In genomic region chr19:29636553-29637325, GRCh38 we compare ENCODE assay signal across 21 cellular contexts. TPM values are rescaled to one million over a fixed set of nuclear protein-coding genes. Genes with fewer than 3 reads are reported as not detected.
A peak's percentile ranks its signal among the peaks of the same experiment; 100 is the strongest.
DNase-seq lines count a peak whose midpoint lies in the region; ATAC-seq and TF ChIP-seq lines count a peak whose summit lies in the region.
"Had no signal": no experiment of that assay in that cellular context is flagged by ENCODE, and none has a peak within 500 bp of the region (broad histone marks: within the 10 kb centered on the region; RNA-seq: fewer than 3 reads in every experiment).

No MANE protein-coding gene starts in this region.

- no peaks in the 10 kb centered on the region for H3K36me3 ChIP-seq in lower lobe of right lung
- H3K36me3 ChIP-seq: HAP-1 had no signal

- H3K27me3 ChIP-seq in lower lobe of right lung (ENCODE audit: low read depth) = no peaks in the 10 kb centered on the region

- H3K36me3 Mint-ChIP-seq in T-helper 17 cell (ENCODE audit: low read depth) = no peaks in the 10 kb centered on the region
- H3K36me3 Mint-ChIP-seq in activated T-helper 2 cell treated with anti-CD3 and anti-CD28 coated beads, Interferon-gamma antibody, Interleukin-2, Interleukin-4, amounts not matched to agents 10 μg/mL and 5 μg/mL and 100 μg/mL, durations not matched to agents 14 hours and 24 hours and 36 hours (ENCODE audit: low read depth) = no peaks in the 10 kb centered on the region

- peak; percentile 30 for DNase-seq in EH (ENCODE audit: low read depth)
- no peak for DNase-seq in T-helper 17 cell
- DNase-seq in lower lobe of right lung = peak; percentile 18
- no peak for DNase-seq in activated T-cell treated with anti-CD3 and anti-CD28 coated beads for 4 hours
- DNase-seq in activated T-helper 2 cell treated with anti-CD3 and anti-CD28 coated beads, Interferon-gamma antibody, Interleukin-2, Interleukin-4, amounts not matched to agents 10 μg/mL and 5 μg/mL and 100 μg/mL, durations not matched to agents 14 hours and 24 hours and 36 hours (ENCODE audit: low spot score) = no peak
- DNase-seq in substantia nigra (lab: John Stamatoyannopoulos, UW) = no peak
- DNase-seq: ACHN; Caco-2; CD4-positive, alpha-beta T cell; DMS153; EL; NCI-H1105; NCI-H2081; NCI-H510A; NCI-H774; OCI-M1; SHP77; SK-N-SH had no signal

- H3K4me1 Mint-ChIP-seq in T-helper 17 cell = peaks cover 2% of the 10 kb centered on the region
- H3K4me1 Mint-ChIP-seq in activated T-helper 2 cell treated with anti-CD3 and anti-CD28 coated beads, Interferon-gamma antibody, Interleukin-2, Interleukin-4, amounts not matched to agents 10 μg/mL and 5 μg/mL and 100 μg/mL, durations not matched to agents 14 hours and 24 hours and 36 hours (ENCODE audit: low read depth) = peaks cover 2% of the 10 kb centered on the region
- H3K4me1 Mint-ChIP-seq: B cell had no signal

- no peaks in the 10 kb centered on the region for H3K9me3 Mint-ChIP-seq in activated T-helper 2 cell treated with anti-CD3 and anti-CD28 coated beads, Interferon-gamma antibody, Interleukin-2, Interleukin-4, amounts not matched to agents 10 μg/mL and 5 μg/mL and 100 μg/mL, durations not matched to agents 14 hours and 24 hours and 36 hours
- H3K9me3 Mint-ChIP-seq: CD4-positive, alpha-beta T cell had no signal

- no peak for TF ChIP-seq CTCF in lower lobe of right lung (IDR thresholded peaks at IDR 0.05)

- ATAC-seq in T-helper 17 cell = no peak
- ATAC-seq in lower lobe of right lung = no peak
- no peak for ATAC-seq in GM19035 (IDR thresholded peaks at IDR 0.05; ENCODE audit: unreplicated experiment)

- H3K27me3 Mint-ChIP-seq in T-helper 17 cell = no peaks in the 10 kb centered on the region
- H3K27me3 Mint-ChIP-seq in activated T-helper 2 cell treated with anti-CD3 and anti-CD28 coated beads, Interferon-gamma antibody, Interleukin-2, Interleukin-4, amounts not matched to agents 10 μg/mL and 5 μg/mL and 100 μg/mL, durations not matched to agents 14 hours and 24 hours and 36 hours (ENCODE audit: low read depth) = peaks cover 5% of the 10 kb centered on the region
- H3K27me3 Mint-ChIP-seq: CD4-positive, alpha-beta T cell had no signal

- H3K9me3 ChIP-seq in T-helper 17 cell (ENCODE audit: control insufficient read depth, low read length, poor library complexity, severe bottlenecking) (no peaks in the 10 kb centered on the region), lower lobe of right lung (peaks cover 5% of the 10 kb centered on the region)
- H3K9me3 ChIP-seq: Caco-2, HAP-1, SK-N-SH had no signal

- no peak overlapping the region for H3K4me3 ChIP-seq in lower lobe of right lung
- H3K4me3 ChIP-seq: HAP-1 had no signal

- no peak overlapping the region for H3K27ac ChIP-seq in lower lobe of right lung
- H3K27ac ChIP-seq in substantia nigra (ENCODE audit: low read depth, low read length, poor library complexity, severe bottlenecking) = no peak overlapping the region

- H3K4me1 ChIP-seq in lower lobe of right lung = no peaks in the 10 kb centered on the region
- H3K4me1 ChIP-seq: Caco-2, HAP-1 had no signal

- H3K4me3 Mint-ChIP-seq in T-helper 17 cell = no peak overlapping the region
- H3K4me3 Mint-ChIP-seq in activated T-helper 2 cell treated with anti-CD3 and anti-CD28 coated beads, Interferon-gamma antibody, Interleukin-2, Interleukin-4, amounts not matched to agents 10 μg/mL and 5 μg/mL and 100 μg/mL, durations not matched to agents 14 hours and 24 hours and 36 hours (ENCODE audit: low read depth) = no peak overlapping the region
- H3K4me3 Mint-ChIP-seq: B cell; CD4-positive, alpha-beta T cell had no signal

- peak overlapping the region; percentile 8 for H3K27ac Mint-ChIP-seq in T-helper 17 cell
- no peak overlapping the region for H3K27ac Mint-ChIP-seq in activated T-helper 2 cell treated with anti-CD3 and anti-CD28 coated beads, Interferon-gamma antibody, Interleukin-2, Interleukin-4, amounts not matched to agents 10 μg/mL and 5 μg/mL and 100 μg/mL, durations not matched to agents 14 hours and 24 hours and 36 hours
- H3K27ac Mint-ChIP-seq: B cell; CD4-positive, alpha-beta T cell had no signal

- intact Hi-C loops in lower lobe of right lung (cut with DNase I) = no loop called here
- intact Hi-C loops in activated T-helper 2 cell treated with anti-CD3 and anti-CD28 coated beads, Interferon-gamma antibody, Interleukin-2, Interleukin-4, amounts not matched to agents 10 μg/mL and 5 μg/mL and 100 μg/mL, durations not matched to agents 14 hours and 24 hours and 36 hours (cut with micrococcal nuclease) = no loop called here

RNA-seq across cellular contexts. Expression of gene PLEKHF1, which starts 28.5 kb away (rescaled TPM):
- total RNA-seq in T-helper 17 cell (10 to 100 TPM; 13.5 to 20.7 TPM), lower lobe of right lung (15.5 TPM)
- total RNA-seq in activated T-helper 2 cell treated with anti-CD3 and anti-CD28 coated beads, Interferon-gamma antibody, Interleukin-2, Interleukin-4, amounts not matched to agents 10 μg/mL and 5 μg/mL and 100 μg/mL, durations not matched to agents 14 hours and 24 hours and 36 hours = 28.0 and 30.3 TPM in 2 replicates

RNA-seq across cellular contexts. Expression of gene POP4, which starts 30.7 kb away (rescaled TPM):
- 10 to 100 TPM; 48.8 to 56.6 TPM for total RNA-seq in T-helper 17 cell
- 44.4 TPM for total RNA-seq in lower lobe of right lung
- total RNA-seq in activated T-helper 2 cell treated with anti-CD3 and anti-CD28 coated beads, Interferon-gamma antibody, Interleukin-2, Interleukin-4, amounts not matched to agents 10 μg/mL and 5 μg/mL and 100 μg/mL, durations not matched to agents 14 hours and 24 hours and 36 hours = 104 and 105 TPM in 2 replicates

Comparison
In these comparisons a context has a peak if more than half of its experiments do, and no peak if none do; other contexts are left out.
1. DNase-seq: peak in EH (single experiment) and lower lobe of right lung (single experiment); none in T-helper 17 cell (0 of 3), activated T-cell treated with anti-CD3 and anti-CD28 coated beads for 4 hours (single experiment), activated T-helper 2 cell treated with anti-CD3 and anti-CD28 coated beads, Interferon-gamma antibody, Interleukin-2, Interleukin-4, amounts not matched to agents 10 μg/mL and 5 μg/mL and 100 μg/mL, durations not matched to agents 14 hours and 24 hours and 36 hours (single experiment) and substantia nigra (0 of 49).